In genomic region chr6:113377362-113377942, GRCh38 we compare ENCODE assay signal across 1 cellular context.
TF ChIP-seq lines count a peak whose summit lies in the region.

No MANE protein-coding gene starts in this region.

TF ChIP-seq in GM23338, 12 proteins besides CTCF, POLR2A, EP300 and RAD21 (continued from another document):
- no peak for TF ChIP-seq ZNF462 (CRISPR knock-in tag; IDR thresholded peaks at IDR 0.05)
